In the genomic region with DNA sequence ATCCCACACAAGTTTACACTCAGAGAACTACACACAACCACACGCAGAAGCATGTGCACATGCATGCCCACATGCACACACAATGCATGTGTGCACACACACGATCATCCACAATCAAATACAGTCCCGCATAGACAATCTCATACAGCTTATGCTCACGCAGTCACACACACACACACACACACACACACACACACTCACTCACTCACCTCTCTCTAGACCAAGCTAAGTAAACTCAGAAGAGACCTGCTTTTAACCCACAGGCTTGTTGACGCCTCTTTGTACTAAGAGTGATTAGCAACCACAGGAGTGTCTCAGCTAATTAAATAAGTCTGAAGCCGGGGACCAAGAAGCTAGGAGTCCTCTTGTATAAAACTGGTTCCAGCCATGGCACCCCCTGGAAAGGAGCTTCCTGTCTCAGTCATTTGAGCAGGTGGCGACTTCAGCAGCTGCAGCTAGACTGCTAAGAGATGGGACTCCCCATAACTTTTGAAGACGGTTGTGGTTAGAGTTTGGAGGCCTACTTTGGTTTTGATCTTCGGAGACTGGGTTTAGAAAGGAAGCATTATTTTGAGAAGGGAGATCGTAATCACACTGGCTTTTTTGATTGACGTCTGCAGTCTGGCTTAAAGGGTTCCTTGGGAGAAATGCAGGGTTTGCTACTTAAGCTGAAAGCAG, we compare ENCODE assay signal across 8 cellular contexts.
A peak's percentile ranks its signal among the peaks of the same experiment; 100 is the strongest.
DNase-seq lines count a peak whose midpoint lies in the region; ATAC-seq and TF ChIP-seq lines count a peak whose summit lies in the region.

No MANE protein-coding gene starts in this region.

- POLR2A ChIA-PET in activated naive CD8-positive, alpha-beta T cell treated with anti-CD3 and anti-CD28 coated beads, Interleukin-2, amount 10 ng/mL, durations not matched to agents 7 days and 5 days (lab: Charles Lee) = interaction anchor here (0.5 to 3.0 kb wide), 8 partner anchors 11 to 281 kb away, joined by 3 to 13 read pairs (median 3); partner anchors contain the start of genes CCDC186 and DCLRE1A

- no peaks in the 10 kb centered on the region for H3K9me3 ChIP-seq in prostate gland

- TF ChIP-seq POLR2A in prostate gland (IDR thresholded peaks at IDR 0.05) = no peak

- H3K27ac ChIP-seq in dorsolateral prefrontal cortex (no peak overlapping the region), prostate gland (peak overlapping the region in 1 of 2 donors; percentile 96)

- peak overlapping the region; percentile 66 for H3K4me3 Mint-ChIP-seq in activated naive CD8-positive, alpha-beta T cell treated with anti-CD3 and anti-CD28 coated beads, Interleukin-2, amount 10 ng/mL, durations not matched to agents 7 days and 5 days

- 90% methylated on average over 11 of the region's 11 CpGs for WGBS in prostate gland

- peaks cover 9% of the 10 kb centered on the region for H3K9me3 Mint-ChIP-seq in activated naive CD8-positive, alpha-beta T cell treated with anti-CD3 and anti-CD28 coated beads, Interleukin-2, amount 10 ng/mL, durations not matched to agents 7 days and 5 days

- H3K27me3 Mint-ChIP-seq in activated naive CD8-positive, alpha-beta T cell treated with anti-CD3 and anti-CD28 coated beads, Interleukin-2, amount 10 ng/mL, durations not matched to agents 7 days and 5 days = peaks cover 15% of the 10 kb centered on the region

- TF ChIP-seq CTCF in dorsolateral prefrontal cortex (IDR thresholded peaks at IDR 0.05 in 54 of 56, conservative IDR thresholded peaks at IDR 0.05 in 2 of 56; ENCODE audit: low read depth in 1 of 56, partially characterized antibody in 56 of 56) (no peak), prostate gland (IDR thresholded peaks at IDR 0.05) (no peak)

- peak overlapping the region; percentile 81 for H3K27ac Mint-ChIP-seq in activated naive CD8-positive, alpha-beta T cell treated with anti-CD3 and anti-CD28 coated beads, Interleukin-2, amount 10 ng/mL, durations not matched to agents 7 days and 5 days

- H3K27me3 ChIP-seq in dorsolateral prefrontal cortex (no peaks in the 10 kb centered on the region), prostate gland (replicated peaks; ENCODE audit: insufficient read depth) (no peaks in the 10 kb centered on the region)

- peaks cover 27% of the 10 kb centered on the region for H3K4me1 ChIP-seq in prostate gland (replicated peaks)

- DNase-seq in OCI-M1 (lab: John Stamatoyannopoulos, UW) (peak; percentile 17), NCI-H524 treated with DMSO at 0.1 percent for 48 hours (lab: John Stamatoyannopoulos, UW) (no peak), dorsolateral prefrontal cortex (no peak), prostate gland (ENCODE audit: low spot score) (no peak)
- peak; percentile 56 for DNase-seq in activated naive CD8-positive, alpha-beta T cell treated with anti-CD3 and anti-CD28 coated beads, Interleukin-2, amount 10 ng/mL, durations not matched to agents 7 days and 5 days
- DNase-seq in stimulated activated CD8-positive, alpha-beta memory T cell treated with anti-CD3 and anti-CD28 coated beads, Interleukin-15, amount 100 ng/mL, for 4 hours (ENCODE audit: low read depth in 2 of 2) = peak; percentile 15 to 32

- peaks cover 26% of the 10 kb centered on the region for H3K4me1 Mint-ChIP-seq in activated naive CD8-positive, alpha-beta T cell treated with anti-CD3 and anti-CD28 coated beads, Interleukin-2, amount 10 ng/mL, durations not matched to agents 7 days and 5 days

- ATAC-seq in GM18907 (IDR thresholded peaks at IDR 0.05; ENCODE audit: unreplicated experiment) (peak; percentile 71), HG02938 (IDR thresholded peaks at IDR 0.05; ENCODE audit: unreplicated experiment) (peak; percentile 64)
- peak; percentile 93 for ATAC-seq in activated naive CD8-positive, alpha-beta T cell treated with anti-CD3 and anti-CD28 coated beads, Interleukin-2, amount 10 ng/mL, durations not matched to agents 7 days and 5 days (ENCODE audit: low read depth)

- H3K36me3 Mint-ChIP-seq in activated naive CD8-positive, alpha-beta T cell treated with anti-CD3 and anti-CD28 coated beads, Interleukin-2, amount 10 ng/mL, durations not matched to agents 7 days and 5 days = peaks cover 6% of the 10 kb centered on the region

- H3K4me3 ChIP-seq in dorsolateral prefrontal cortex (no peak overlapping the region), prostate gland (no peak overlapping the region)

- intact Hi-C loops in dorsolateral prefrontal cortex (cut with DNase I) = no loop called here
- intact Hi-C loops in prostate gland (cut with DNase I) = no loop called here

- H3K36me3 ChIP-seq in prostate gland = no peaks in the 10 kb centered on the region

Comparison
In these comparisons a context has a peak if more than half of its experiments do, and no peak if none do; other contexts are left out.
1. DNase-seq: peak in OCI-M1 (single experiment), activated naive CD8-positive, alpha-beta T cell treated with anti-CD3 and anti-CD28 coated beads, Interleukin-2, amount 10 ng/mL, durations not matched to agents 7 days and 5 days (single experiment) and stimulated activated CD8-positive, alpha-beta memory T cell treated with anti-CD3 and anti-CD28 coated beads, Interleukin-15, amount 100 ng/mL, for 4 hours (2 of 2); none in NCI-H524 treated with DMSO at 0.1 percent for 48 hours (single experiment), dorsolateral prefrontal cortex (0 of 10) and prostate gland (single experiment).
2. Peak in every context shown above with its lines, with median percentiles within 50 percentile points of each other: ATAC-seq.